Comparison of ENCODE assay signal across 2 cellular contexts in genomic region chr12:132584472-132584871, GRCh38.
TF ChIP-seq lines count a peak whose summit lies in the region.

No MANE protein-coding gene starts in this region.

TF ChIP-seq in GM23338, 12 proteins besides CTCF, POLR2A, EP300 and RAD21:
- TF ChIP-seq EZH2phosphoT487 (IDR thresholded peaks at IDR 0.05; ENCODE audit: unreplicated experiment) (no peak), STAT1 (IDR thresholded peaks at IDR 0.05; ENCODE audit: unreplicated experiment) (no peak), EZH2 (IDR thresholded peaks at IDR 0.05; ENCODE audit: low read depth, unreplicated experiment) (peak; percentile 7), JUNB (IDR thresholded peaks at IDR 0.05; ENCODE audit: unreplicated experiment) (no peak)
TF ChIP-seq in GM23338: peak in this region for 1.

TF ChIP-seq in IMR-90, 13 proteins besides CTCF, POLR2A, EP300 and RAD21:
- TF ChIP-seq MXI1 (IDR thresholded peaks at IDR 0.05; ENCODE audit: borderline replicate concordance, low read depth, low read length) (no peak), MAFK (IDR thresholded peaks at IDR 0.05; ENCODE audit: low read depth, low read length) (no peak), SMC3 (IDR thresholded peaks at IDR 0.05; ENCODE audit: low read depth, low read length) (no peak), MAZ (IDR thresholded peaks at IDR 0.05; ENCODE audit: borderline replicate concordance, low read depth, low read length) (no peak)
